In genomic region chr2:45771251-45771650, GRCh38 we compare ENCODE assay signal across 9 cellular contexts.
A peak's percentile ranks its signal among the peaks of the same experiment; 100 is the strongest.
DNase-seq lines count a peak whose midpoint lies in the region; ATAC-seq and TF ChIP-seq lines count a peak whose summit lies in the region.
"Had no signal": no experiment of that assay in that cellular context is flagged by ENCODE, and none has a peak within 500 bp of the region (broad histone marks: within the 10 kb centered on the region; RNA-seq: fewer than 3 reads in every experiment).

No MANE protein-coding gene starts in this region.

- H3K27me3 ChIP-seq in HL-60 (ENCODE audit: insufficient read depth, poor library complexity, severe bottlenecking), result no peaks in the 10 kb centered on the region
- no peaks in the 10 kb centered on the region for H3K27me3 ChIP-seq in left ventricle myocardium inferior (ENCODE audit: low read depth)
- no peaks in the 10 kb centered on the region for H3K27me3 ChIP-seq in spleen (replicated peaks in 1 of 7)
- H3K27me3 ChIP-seq: colonic mucosa had no signal

- H3K4me1 ChIP-seq in left ventricle myocardium inferior, result peaks cover 88% of the 10 kb centered on the region
- peaks cover 0 to 68% (median 20%) of the 10 kb centered on the region in 6 donors for H3K4me1 ChIP-seq in spleen
- H3K4me1 ChIP-seq: colonic mucosa had no signal

- TF ChIP-seq POLR2A in spleen (IDR thresholded peaks at IDR 0.05), result no peak

- H3K36me3 ChIP-seq in left ventricle myocardium inferior (no peaks in the 10 kb centered on the region), spleen (no peaks in the 10 kb centered on the region)
- H3K36me3 ChIP-seq: colonic mucosa had no signal

- DNase-seq in HL-60 (ENCODE audit: low read depth in 1 of 2, low spot score in 1 of 2) (peak; percentile 48 to 50), left ventricle myocardium inferior (peak; percentile 70), spleen (peak; percentile 81), AML-193 (lab: John Stamatoyannopoulos, UW) (no peak)
- DNase-seq: colonic mucosa had no signal

- ATAC-seq in SK-N-SH treated with all-trans-retinoic acid at 6 μM for 48 hours (peak; percentile 24; the same call in 2 of the 3 replicates), HG03342 (IDR thresholded peaks at IDR 0.05; ENCODE audit: unreplicated experiment) (no peak), GM21717 (IDR thresholded peaks at IDR 0.05; ENCODE audit: unreplicated experiment) (no peak), HG02970 (IDR thresholded peaks at IDR 0.05; ENCODE audit: low FRiP score, unreplicated experiment) (no peak)

- peak overlapping the region; percentile 24 for H3K4me3 ChIP-seq in HL-60 (replicated peaks; ENCODE audit: insufficient read depth, low read length)
- peak overlapping the region; percentile 53 for H3K4me3 ChIP-seq in left ventricle myocardium inferior
- no peak overlapping the region for H3K4me3 ChIP-seq in spleen
- H3K4me3 ChIP-seq: colonic mucosa had no signal

- TF ChIP-seq CTCF in HL-60 (IDR thresholded peaks at IDR 0.05; ENCODE audit: insufficient read depth, low read length) (no peak), left ventricle myocardium inferior (IDR thresholded peaks at IDR 0.05; ENCODE audit: borderline replicate concordance) (no peak), spleen (IDR thresholded peaks at IDR 0.05 in 8 of 11, conservative IDR thresholded peaks at IDR 0.05 in 3 of 11) (no peak)

- 36 to 67% (median 58%) methylated on average over 10 of the region's 10 CpGs for WGBS in spleen, 5 donors

- intact Hi-C loops in left ventricle myocardium inferior (cut with micrococcal nuclease) (loop anchor here (5.0 kb wide), 1 partner anchor 124 kb away; no protein-coding TSS in a partner anchor), spleen (cut with DNase I; ENCODE audit: low total_unique reads) (loop anchor here (10.0 kb wide), 1 partner anchor 164 kb away; no protein-coding TSS in a partner anchor)

- no peak overlapping the region for H3K27ac ChIP-seq in HL-60 (replicated peaks)
- peak overlapping the region; percentile 85 for H3K27ac ChIP-seq in left ventricle myocardium inferior (replicated peaks)
- peak overlapping the region in 2 of 8 donors; percentile 35 to 43 for H3K27ac ChIP-seq in spleen
- H3K27ac ChIP-seq: colonic mucosa had no signal

- H3K9me3 ChIP-seq in left ventricle myocardium inferior (replicated peaks) (no peaks in the 10 kb centered on the region), spleen (no peaks in the 10 kb centered on the region)
- H3K9me3 ChIP-seq: colonic mucosa had no signal

TF ChIP-seq in SK-N-SH treated with all-trans-retinoic acid at 6 μM for 48 hours, 23 proteins besides CTCF, POLR2A, EP300 and RAD21:
- no peak for TF ChIP-seq CREB5 (CRISPR knock-in tag; IDR thresholded peaks at IDR 0.05; ENCODE audit: low read depth)
- TF ChIP-seq OSR1 (CRISPR knock-in tag; IDR thresholded peaks at IDR 0.05), result no peak
- TF ChIP-seq BACH2 (CRISPR knock-in tag; IDR thresholded peaks at IDR 0.05; ENCODE audit: borderline replicate concordance), result no peak
- TF ChIP-seq PPARA (CRISPR knock-in tag; IDR thresholded peaks at IDR 0.05; ENCODE audit: borderline replicate concordance), result no peak
- no peak for TF ChIP-seq CSRNP3 (CRISPR knock-in tag; IDR thresholded peaks at IDR 0.05)
- TF ChIP-seq CSDC2 (CRISPR knock-in tag; IDR thresholded peaks at IDR 0.05), result no peak
- TF ChIP-seq SNAI2 (CRISPR knock-in tag; IDR thresholded peaks at IDR 0.05), result no peak
- no peak for TF ChIP-seq ZNF565 (CRISPR knock-in tag; conservative IDR thresholded peaks at IDR 0.05; ENCODE audit: low read depth)
- no peak for TF ChIP-seq ZNF70 (CRISPR knock-in tag; IDR thresholded peaks at IDR 0.05)
- TF ChIP-seq ZNF8 (CRISPR knock-in tag; IDR thresholded peaks at IDR 0.05), result no peak
- TF ChIP-seq ZC3H10 (CRISPR knock-in tag; IDR thresholded peaks at IDR 0.05), result no peak
- TF ChIP-seq TCF4 (CRISPR knock-in tag; IDR thresholded peaks at IDR 0.05; ENCODE audit: borderline replicate concordance), result no peak
- no peak for TF ChIP-seq ISL1 (CRISPR knock-in tag; IDR thresholded peaks at IDR 0.05)
- no peak for TF ChIP-seq TSHZ2 (CRISPR knock-in tag; IDR thresholded peaks at IDR 0.05)
- no peak for TF ChIP-seq TOX (CRISPR knock-in tag; IDR thresholded peaks at IDR 0.05; ENCODE audit: borderline replicate concordance)

Comparison
In these comparisons a context has a peak if more than half of its experiments do, and no peak if none do; other contexts are left out.
1. DNase-seq: peak in HL-60 (2 of 2), left ventricle myocardium inferior (single experiment) and spleen (single experiment); none in AML-193 (0 of 2).
2. H3K4me3 ChIP-seq: peak in HL-60 (single experiment) and left ventricle myocardium inferior (single experiment); none in spleen (0 of 8).